8 cellular contexts compared by ENCODE assay signal in the genomic region with DNA sequence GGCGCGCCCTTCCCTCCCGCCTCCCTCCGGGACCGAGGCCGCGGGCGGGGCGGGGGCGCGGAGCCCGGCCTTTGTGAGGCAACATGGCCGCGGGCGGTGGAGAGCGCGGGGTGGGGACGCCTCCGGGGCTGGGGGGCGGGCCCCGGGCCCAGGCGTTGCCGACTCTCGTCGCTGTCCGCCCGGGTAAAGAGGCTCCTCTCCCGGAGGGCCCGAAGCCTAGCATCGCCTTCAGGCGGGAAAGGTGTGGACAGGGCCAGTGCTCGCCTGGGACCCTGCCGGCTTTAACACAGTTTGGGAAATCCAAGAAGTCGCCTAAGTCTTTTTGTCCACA. TPM values are rescaled to one million over a fixed set of nuclear protein-coding genes. Genes with fewer than 3 reads are reported as not detected.
DNase-seq lines count a peak whose midpoint lies in the region; ATAC-seq and TF ChIP-seq lines count a peak whose summit lies in the region.

No MANE protein-coding gene starts in this region.

- H3K27ac Mint-ChIP-seq in H9: peak overlapping the region; percentile 91 to 98 (median 96)
- peak overlapping the region; percentile 35 to 90 for H3K27ac Mint-ChIP-seq in effector memory CD8-positive, alpha-beta T cell
- H3K27ac Mint-ChIP-seq in mesothelial cell of epicardium: peak overlapping the region; percentile 98

- peak overlapping the region; percentile 92 to 94 for H3K4me3 Mint-ChIP-seq in H9
- H3K4me3 Mint-ChIP-seq in effector memory CD8-positive, alpha-beta T cell: peak overlapping the region; percentile 56 to 89
- H3K4me3 Mint-ChIP-seq in mesothelial cell of epicardium: peak overlapping the region; percentile 86

- H4K8ac ChIP-seq in H9 (replicated peaks; ENCODE audit: insufficient read length, low read depth, low read length): no peak overlapping the region

- H2BK20ac ChIP-seq in H9 (ENCODE audit: low read depth, low read length, poor library complexity, severe bottlenecking): no peak overlapping the region

- ATAC-seq in effector memory CD8-positive, alpha-beta T cell (replicated peaks): peak; percentile 72

- no peaks in the 10 kb centered on the region; the same call in 1 of the 2 replicates for H3K27me3 Mint-ChIP-seq in H9 (ENCODE audit: low read depth)
- H3K27me3 Mint-ChIP-seq in effector memory CD8-positive, alpha-beta T cell: no peaks in the 10 kb centered on the region
- no peaks in the 10 kb centered on the region for H3K27me3 Mint-ChIP-seq in mesothelial cell of epicardium (ENCODE audit: low read depth)

- H3K56ac ChIP-seq in H9 (ENCODE audit: insufficient read length, low read depth, low read length): peak overlapping the region; percentile 30

- peak overlapping the region; percentile 99 for H3K9ac ChIP-seq in H9 (ENCODE audit: extremely low read depth, insufficient read length, low read length)

- TF ChIP-seq CTCF in H9 (conservative IDR thresholded peaks at IDR 0.05): no peak
- TF ChIP-seq CTCF in mesothelial cell of epicardium (IDR thresholded peaks at IDR 0.05; ENCODE audit: unreplicated experiment): no peak

- no peak overlapping the region for H2AFZ ChIP-seq in H9 (ENCODE audit: low read length)

- no peak overlapping the region for H3K23ac ChIP-seq in H9 (ENCODE audit: insufficient read length, low read depth, low read length)

- peaks cover 25% of the 10 kb centered on the region for H3K36me3 ChIP-seq in MG63

- H3K4me3 ChIP-seq in MG63: peak overlapping the region; percentile 95

- peak overlapping the region; percentile 100 for H3K4me2 ChIP-seq in H9 (ENCODE audit: insufficient read depth, insufficient read length, low read length)

- peaks cover 32% of the 10 kb centered on the region for H3K79me2 ChIP-seq in H9 (ENCODE audit: insufficient read depth, low read length)

- H3K79me1 ChIP-seq in H9 (ENCODE audit: insufficient read depth, low read depth, low read length, poor library complexity, severe bottlenecking): peaks cover 12% of the 10 kb centered on the region

- H2BK120ac ChIP-seq in H9 (ENCODE audit: low read depth, low read length, poor library complexity, severe bottlenecking): peak overlapping the region; percentile 90

- H3K36me3 Mint-ChIP-seq in H9 (ENCODE audit: insufficient read depth in 1 of 3, low read depth in 3 of 3): peaks cover 5 to 27% (median 16%) of the 10 kb centered on the region in 3 experiments; a peak in 6 of 7 replicates
- H3K36me3 Mint-ChIP-seq in effector memory CD8-positive, alpha-beta T cell (ENCODE audit: insufficient read depth): peaks cover 19% of the 10 kb centered on the region
- no peaks in the 10 kb centered on the region for H3K36me3 Mint-ChIP-seq in mesothelial cell of epicardium

- WGBS in H9 (ENCODE audit: extremely low coverage, insufficient read length, low lambda C conversion rate): no CpG with 5 or more reads among the region's 34 CpGs

- peaks cover 8% of the 10 kb centered on the region for H3K23me2 ChIP-seq in H9 (ENCODE audit: insufficient read length, low read depth, low read length, poor library complexity, severe bottlenecking)

- no peak overlapping the region for H4K91ac ChIP-seq in H9 (ENCODE audit: insufficient read length, low read depth, low read length)

- DNase-seq in NCI-H1436 (lab: John Stamatoyannopoulos, UW) (peak; percentile 53), NCI-H1436 treated with DMSO at 0.1 percent for 48 hours (lab: John Stamatoyannopoulos, UW) (no peak), H9 (peak; percentile 52), MG63 (peak; percentile 73), mesothelial cell of epicardium (ENCODE audit: low spot score in 2 of 2, unreplicated experiment in 2 of 2) (peak; percentile 55 to 71)
- peak; percentile 60 to 69 for DNase-seq in activated CD4-positive, alpha-beta T cell treated with anti-CD3 and anti-CD28 coated beads, Interleukin-2, amount 50 U/mL, for 4 hours
- peak; percentile 54 to 55 (median 55) for DNase-seq in effector memory CD8-positive, alpha-beta T cell
- DNase-seq in stimulated activated CD8-positive, alpha-beta memory T cell treated with anti-CD3 and anti-CD28 coated beads, Interleukin-4, amount 100 ng/mL, for 1 hour (ENCODE audit: low read depth in 2 of 2, low spot score in 1 of 2): peak; percentile 25 to 53

- H3K9me3 ChIP-seq in H9 (ENCODE audit: control insufficient read depth, low read depth, low read length): no peaks in the 10 kb centered on the region
- H3K9me3 ChIP-seq in MG63: no peaks in the 10 kb centered on the region

- H2BK5ac ChIP-seq in H9 (ENCODE audit: insufficient read length, low read length): no peak overlapping the region

- no peak overlapping the region for H2BK15ac ChIP-seq in H9 (ENCODE audit: low read depth, low read length)

- H3K27ac ChIP-seq in H9 (ENCODE audit: insufficient read length, low read depth, low read length): peak overlapping the region; percentile 70

- H3K4me1 Mint-ChIP-seq in H9 (peaks cover 37 to 54% of the 10 kb centered on the region in 2 experiments), mesothelial cell of epicardium (peaks cover 49% of the 10 kb centered on the region)
- peaks cover 43% of the 10 kb centered on the region in 2 donors for H3K4me1 Mint-ChIP-seq in effector memory CD8-positive, alpha-beta T cell (ENCODE audit: low read depth in 2 of 2)

- peak overlapping the region; percentile 85 for H2AK5ac ChIP-seq in H9 (ENCODE audit: insufficient read length, low read length)

- no peaks in the 10 kb centered on the region for H3K27me3 ChIP-seq in H9 (ENCODE audit: insufficient read depth, low read length)
- H3K27me3 ChIP-seq in MG63: no peaks in the 10 kb centered on the region

- peak overlapping the region; percentile 86 for H4K5ac ChIP-seq in H9 (ENCODE audit: insufficient read length, low read depth, low read length)

- no peak overlapping the region for H3T11ph ChIP-seq in H9 (ENCODE audit: low read length)

- H4K20me1 ChIP-seq in H9 (ENCODE audit: control insufficient read depth, insufficient read depth, insufficient read length): peaks cover 6% of the 10 kb centered on the region

- H3K9me3 Mint-ChIP-seq in H9 (no peaks in the 10 kb centered on the region), mesothelial cell of epicardium (no peaks in the 10 kb centered on the region)
- H3K9me3 Mint-ChIP-seq in effector memory CD8-positive, alpha-beta T cell: no peaks in the 10 kb centered on the region

- no peak overlapping the region for H2BK12ac ChIP-seq in H9 (ENCODE audit: insufficient read length, low read depth, low read length)

- peak overlapping the region; percentile 92 for H3K14ac ChIP-seq in H9 (ENCODE audit: insufficient read depth, low read length)

- peak overlapping the region; percentile 19; the same call in 1 of the 2 replicates for H3K4ac ChIP-seq in H9 (ENCODE audit: low read depth, low read length)

- H3K18ac ChIP-seq in H9 (ENCODE audit: insufficient read length, low read depth, low read length): peak overlapping the region; percentile 89

- peaks cover 2% of the 10 kb centered on the region; the same call in 1 of the 2 replicates for H3K4me1 ChIP-seq in H9 (ENCODE audit: insufficient read depth, low read length)

RNA-seq across cellular contexts. Expression of a gene that starts 0.4 kb away (rescaled TPM):
- total RNA-seq in H9 (2021) (71.2 and 74.5 TPM in 2 replicates), mesothelial cell of epicardium (69.4 to 72.3 TPM (median 71.5 TPM) in 3 replicates)
- total RNA-seq in MG63 (2014; rRNA removed; shearing (Covaris generic); ENCODE audit: low replicate concordance): 16.3 and 31.0 TPM in 2 replicates

RNA-seq across cellular contexts. Expression of a gene that starts 35.5 kb away (rescaled TPM):
- total RNA-seq in H9 (2021): 522 and 531 TPM in 2 replicates
- total RNA-seq in MG63 (2014; rRNA removed; shearing (Covaris generic); ENCODE audit: low replicate concordance): 841 and 1,160 TPM in 2 replicates
- 154 to 155 TPM (median 154 TPM) in 3 replicates for total RNA-seq in mesothelial cell of epicardium

RNA-seq across cellular contexts. Expression of a gene that starts 36.6 kb away (rescaled TPM):
- total RNA-seq in H9 (2021): 58.2 and 65.0 TPM in 2 replicates
- total RNA-seq in MG63 (2014; rRNA removed; shearing (Covaris generic); ENCODE audit: low replicate concordance): 39.4 and 43.4 TPM in 2 replicates
- total RNA-seq in mesothelial cell of epicardium: 68.7 to 78.1 TPM (median 76.0 TPM) in 3 replicates

RNA-seq across cellular contexts. Expression of a gene that starts 51.2 kb away (rescaled TPM):
- total RNA-seq in H9 (2021): 47.3 and 51.7 TPM in 2 replicates
- total RNA-seq in MG63 (2014; rRNA removed; shearing (Covaris generic); ENCODE audit: low replicate concordance): 1.4 and 9.6 TPM in 2 replicates
- 82.4 to 86.2 TPM (median 82.4 TPM) in 3 replicates for total RNA-seq in mesothelial cell of epicardium

RNA-seq across cellular contexts. Expression of a gene that starts 59.5 kb away (rescaled TPM):
- 14.6 and 22.9 TPM in 2 replicates for total RNA-seq in H9 (2021)
- 21.0 and 54.2 TPM in 2 replicates for total RNA-seq in MG63 (2014; rRNA removed; shearing (Covaris generic); ENCODE audit: low replicate concordance)
- total RNA-seq in mesothelial cell of epicardium: 13.4 to 17.5 TPM (median 15.6 TPM) in 3 replicates
